Comparison of ENCODE assay signal across 1 cellular context in the genomic region with DNA sequence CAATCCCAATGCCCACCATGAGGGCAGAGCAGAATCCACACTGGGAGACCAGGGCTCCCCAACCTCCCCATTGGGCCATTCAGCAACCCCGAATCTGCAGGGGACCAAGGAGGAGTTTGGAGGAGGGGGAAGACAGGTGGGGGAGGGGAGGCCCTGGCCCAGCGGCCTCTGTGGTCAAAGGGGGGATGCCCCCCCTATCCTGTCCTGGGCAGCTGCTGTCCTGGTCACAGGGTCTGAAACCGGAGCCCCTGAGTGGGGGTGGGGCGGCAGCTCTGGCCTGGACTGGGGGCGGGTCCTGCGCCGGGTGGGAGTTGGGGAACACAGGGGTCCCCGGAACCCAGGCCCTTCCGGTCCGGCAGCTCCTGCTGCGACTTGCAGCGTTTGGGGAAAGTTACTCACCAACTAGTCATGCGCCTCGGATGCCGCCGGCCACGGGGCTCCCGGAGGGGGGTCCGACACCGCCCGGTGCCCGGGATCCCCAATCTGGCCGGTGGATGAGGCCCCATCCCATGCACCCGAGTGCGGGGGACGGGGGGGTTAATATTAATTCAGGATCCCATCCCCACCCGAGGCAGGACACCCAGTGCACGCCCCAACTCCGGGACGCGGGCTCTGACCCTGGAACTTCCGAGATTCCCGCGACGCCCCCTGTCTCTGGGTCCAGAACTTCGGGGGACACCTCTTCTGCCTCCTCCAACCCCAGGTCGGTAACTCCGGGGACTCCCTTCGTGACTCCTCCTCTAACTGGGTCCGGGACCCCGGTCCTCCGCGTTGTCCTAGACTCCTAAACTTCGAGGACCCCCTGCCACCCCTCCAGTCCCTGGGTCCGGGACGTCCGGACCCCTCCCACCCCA.
TF ChIP-seq lines count a peak whose summit lies in the region.

No MANE protein-coding gene starts in this region.

TF ChIP-seq in GM12878, 131 proteins besides CTCF, POLR2A, EP300 and RAD21 (continued from another document):
- no peak for TF ChIP-seq SMARCA5 (IDR thresholded peaks at IDR 0.05)
- peak; percentile 57 for TF ChIP-seq MEF2B (IDR thresholded peaks at IDR 0.05; ENCODE audit: partially characterized antibody, poor library complexity, severe bottlenecking)
- TF ChIP-seq SUPT20H (IDR thresholded peaks at IDR 0.05; ENCODE audit: borderline replicate concordance, control insufficient read depth, low read depth, low read length), result no peak
- no peak for TF ChIP-seq MTA2 (IDR thresholded peaks at IDR 0.05; ENCODE audit: low read depth)
- no peak for TF ChIP-seq POLR2AphosphoS5 (IDR thresholded peaks at IDR 0.05; ENCODE audit: low read length)
- TF ChIP-seq ETV6 (conservative IDR thresholded peaks at IDR 0.05 in 1 of 2, IDR thresholded peaks at IDR 0.05 in 1 of 2; ENCODE audit: borderline replicate concordance in 1 of 2, low read depth in 1 of 2), result no peak
- no peak for TF ChIP-seq EED (IDR thresholded peaks at IDR 0.05; ENCODE audit: low read depth)
- 0 out of 2 replicates have a peak, but pooled peaks have one; percentile 23 for TF ChIP-seq IKZF1 (conservative IDR thresholded peaks at IDR 0.05)
